23 cellular contexts compared by ENCODE assay signal in the genomic region with DNA sequence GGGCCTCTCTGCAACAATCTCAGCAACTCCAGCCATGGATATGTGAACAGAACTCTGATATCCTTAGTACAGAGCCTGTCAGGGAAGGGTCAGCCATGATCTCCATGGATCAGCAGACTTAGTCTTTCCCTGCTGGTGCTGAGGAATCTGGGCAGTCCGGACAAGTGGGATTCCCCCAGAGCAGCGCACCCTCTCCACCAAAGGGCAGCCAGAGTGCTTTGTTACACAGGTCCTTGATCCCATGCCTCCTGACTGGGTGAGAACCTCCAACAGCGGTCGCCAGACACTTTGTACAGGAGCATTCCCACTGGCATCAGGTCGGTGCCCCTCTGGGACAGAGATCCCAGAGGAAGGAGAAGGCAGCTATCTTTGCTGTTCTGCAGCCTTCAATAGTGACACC. TPM values are rescaled to one million over a fixed set of nuclear protein-coding genes. Genes with fewer than 3 reads are reported as not detected.
A peak's percentile ranks its signal among the peaks of the same experiment; 100 is the strongest.
DNase-seq lines count a peak whose midpoint lies in the region; ATAC-seq lines count a peak whose summit lies in the region.
"Had no signal": no experiment of that assay in that cellular context is flagged by ENCODE, and none has a peak within 500 bp of the region (broad histone marks: within the 10 kb centered on the region; RNA-seq: fewer than 3 reads in every experiment).

No MANE protein-coding gene starts in this region.

- no peak overlapping the region for H3K4me3 Mint-ChIP-seq in T-helper 17 cell
- H3K4me3 Mint-ChIP-seq: CD14-positive monocyte; CD4-positive, CD25-positive, alpha-beta regulatory T cell; CD8-positive, alpha-beta memory T cell had no signal

- no peaks in the 10 kb centered on the region for H3K79me2 ChIP-seq in trophoblast cell (ENCODE audit: control insufficient read depth, insufficient read depth, low read length, poor library complexity)

- H3K27ac Mint-ChIP-seq in T-helper 17 cell = peak overlapping the region; percentile 51
- H3K27ac Mint-ChIP-seq: CD4-positive, CD25-positive, alpha-beta regulatory T cell had no signal

- H3K4me1 Mint-ChIP-seq in T-helper 17 cell = peaks cover 19% of the 10 kb centered on the region
- H3K4me1 Mint-ChIP-seq: CD14-positive monocyte had no signal

- peaks cover 8% of the 10 kb centered on the region in 2 experiments for H3K4me1 ChIP-seq in trophoblast cell (ENCODE audit: control insufficient read depth in 1 of 2, insufficient read depth in 2 of 2, low read length in 2 of 2)
- H3K4me1 ChIP-seq: A549, BE2C had no signal

- no peak overlapping the region for H2BK120ac ChIP-seq in trophoblast cell (ENCODE audit: insufficient read depth, low read length, poor library complexity)

- no peaks in the 10 kb centered on the region for H3K79me1 ChIP-seq in trophoblast cell (ENCODE audit: low read length)

- peak overlapping the region; percentile 56 for H3K18ac ChIP-seq in trophoblast cell (ENCODE audit: low read length)

- no peak overlapping the region for H2BK12ac ChIP-seq in trophoblast cell (ENCODE audit: low read length)

- H3K14ac ChIP-seq in trophoblast cell (ENCODE audit: low read length) = peak overlapping the region; percentile 58

- H3K27me3 ChIP-seq in trophoblast cell (ENCODE audit: insufficient read depth, low read length) = no peaks in the 10 kb centered on the region
- H3K27me3 ChIP-seq: BE2C, BLaER1 had no signal

- no peaks in the 10 kb centered on the region for H3K36me3 ChIP-seq in trophoblast cell (ENCODE audit: control insufficient read depth in 1 of 2, insufficient read depth in 2 of 2, low read length in 2 of 2)
- H3K36me3 ChIP-seq: BE2C, BLaER1 had no signal

- H2AFZ ChIP-seq in trophoblast cell (ENCODE audit: insufficient read depth, low read length, poor library complexity) = peak overlapping the region; percentile 48

- H4K12ac ChIP-seq in trophoblast cell (ENCODE audit: low read depth, low read length) = no peak overlapping the region

- H4K91ac ChIP-seq in trophoblast cell (ENCODE audit: low read depth, low read length) = peak overlapping the region; percentile 67

- no CpG with 5 or more reads among the region's 5 CpGs for WGBS in trophoblast cell (ENCODE audit: extremely low coverage, insufficient coverage, insufficient read length)

- peak overlapping the region; percentile 22 for H3K4me2 ChIP-seq in trophoblast cell (ENCODE audit: low read length)
- H3K4me2 ChIP-seq: A549, BLaER1 had no signal

- H3K9me3 ChIP-seq in T-helper 17 cell (ENCODE audit: control insufficient read depth, low read length, poor library complexity, severe bottlenecking) (no peaks in the 10 kb centered on the region), trophoblast cell (ENCODE audit: insufficient read depth, low read depth, low read length) (peaks cover 3% of the 10 kb centered on the region)
- H3K9me3 ChIP-seq: A549 had no signal

- DNase-seq in T-helper 17 cell (no peak), islet precursor cell (peak; percentile 53), trophoblast cell (peak; percentile 83 to 87), hippocampal formation (lab: John Stamatoyannopoulos, UW) (no peak)
- DNase-seq: BE2C; C1 segment of cervical spinal cord; CD4-positive, alpha-beta memory T cell; CD4-positive, CD25-positive, alpha-beta regulatory T cell; CD8-positive, alpha-beta memory T cell; COR-L47; DMS 273 treated with DMSO at 0.1 percent for 48 hours; DMS153; DMS53; DMS79; DND-41; EL; GDM1 had no signal

- no peaks in the 10 kb centered on the region for H3K27me3 Mint-ChIP-seq in T-helper 17 cell
- H3K27me3 Mint-ChIP-seq: CD4-positive, alpha-beta memory T cell; CD4-positive, CD25-positive, alpha-beta regulatory T cell had no signal

- no peak overlapping the region for H4K8ac ChIP-seq in trophoblast cell (ENCODE audit: low read depth, low read length)

- ATAC-seq in T-helper 17 cell (no peak), GM21381 (IDR thresholded peaks at IDR 0.05; ENCODE audit: unreplicated experiment) (no peak)
- ATAC-seq: A549, GM12878 had no signal

- H3K9ac ChIP-seq in trophoblast cell (ENCODE audit: low read length) = no peak overlapping the region
- H3K9ac ChIP-seq: BLaER1 had no signal

- H3K4ac ChIP-seq in trophoblast cell (ENCODE audit: low read depth, low read length) = no peak overlapping the region

- no peaks in the 10 kb centered on the region for H3K36me3 Mint-ChIP-seq in T-helper 17 cell (ENCODE audit: low read depth)

- no peak overlapping the region for H3K4me3 ChIP-seq in trophoblast cell (ENCODE audit: low read depth, low read length)
- H3K4me3 ChIP-seq: A549, BLaER1, GM12878 had no signal

- H3K23ac ChIP-seq in trophoblast cell (ENCODE audit: low read length) = no peak overlapping the region

- no peak overlapping the region for H3K27ac ChIP-seq in trophoblast cell (ENCODE audit: low read depth, low read length)
- H3K27ac ChIP-seq: 22Rv1, A549, BLaER1 had no signal

- H2AK5ac ChIP-seq in trophoblast cell (ENCODE audit: low read length) = no peak overlapping the region

- H2BK5ac ChIP-seq in trophoblast cell (ENCODE audit: low read depth, low read length, poor library complexity) = no peak overlapping the region

RNA-seq across cellular contexts. Expression of gene TPK1, which starts 38.9 kb away (rescaled TPM):
- 10 to 100 TPM; 20.3 to 21.7 TPM for total RNA-seq in T-helper 17 cell
- polyA plus RNA-seq in trophoblast cell (2013) = 2.2 and 2.4 TPM in 2 replicates

Comparison
In these comparisons a context has a peak if more than half of its experiments do, and no peak if none do; other contexts are left out.
1. DNase-seq: peak in islet precursor cell (single experiment) and trophoblast cell (2 of 2); none in T-helper 17 cell (0 of 3) and hippocampal formation (0 of 2).